In genomic region chr1:2932671-2933350, GRCh38 we compare ENCODE assay signal across 28 cellular contexts.
"Had no signal": no experiment of that assay in that cellular context is flagged by ENCODE, and none has a peak within 500 bp of the region (broad histone marks: within the 10 kb centered on the region; RNA-seq: fewer than 3 reads in every experiment).

No MANE protein-coding gene starts in this region.

- ATAC-seq: activated CD8-positive, alpha-beta memory T cell treated with anti-CD3 and anti-CD28 coated beads, Interleukin-2, amount 10 ng/mL, durations not matched to agents 7 days and 5 days; activated naive CD8-positive, alpha-beta T cell treated with anti-CD3 and anti-CD28 coated beads, Interleukin-2, amount 50 U/mL, for 24 hours had no signal

- H3K27ac ChIP-seq: brain microvascular endothelial cell, Peyer's patch, WERI-Rb-1 had no signal

- H3K9me3 ChIP-seq: Peyer's patch had no signal

- H3K4me3 ChIP-seq: Peyer's patch had no signal

- H3K36me3 ChIP-seq: brain microvascular endothelial cell, Peyer's patch, WERI-Rb-1 had no signal

- DNase-seq: activated CD4-positive, alpha-beta memory T cell treated with anti-CD3 and anti-CD28 coated beads, Interleukin-2, amount 10 ng/mL, durations not matched to agents 7 days and 5 days; activated CD4-positive, alpha-beta T cell treated with anti-CD3 and anti-CD28 coated beads for 1 hour; activated CD4-positive, alpha-beta T cell treated with anti-CD3 and anti-CD28 coated beads for 48 hours; activated CD4-positive, CD25-positive, alpha-beta regulatory T cell; activated CD8-positive, alpha-beta memory T cell treated with anti-CD3 and anti-CD28 coated beads for 24 hours; activated CD8-positive, alpha-beta memory T cell treated with anti-CD3 and anti-CD28 coated beads, Interleukin-2, amount 10 ng/mL, durations not matched to agents 7 days and 5 days; activated CD8-positive, alpha-beta memory T cell treated with anti-CD3 and anti-CD28 coated beads, Interleukin-2, amount 50 U/mL, for 48 hours; activated effector memory CD4-positive, alpha-beta T cell treated with Interleukin-2 at 50 U/mL for 16 hours; activated naive CD4-positive, alpha-beta T cell treated with anti-CD3 and anti-CD28 coated beads, Interleukin-2, amount 10 ng/mL, durations not matched to agents 7 days and 5 days; activated naive CD8-positive, alpha-beta T cell treated with anti-CD3 and anti-CD28 coated beads, Interleukin-2, amount 50 U/mL, for 24 hours; activated T-cell treated with anti-CD3 and anti-CD28 coated beads, Interleukin-2, amount 50 U/mL, for 48 hours; anterior cingulate cortex; brain microvascular endothelial cell; Karpas-422; KBM-7; NCI-H1105; NCI-H1417 treated with DMSO at 0.1 percent for 48 hours; NCI-H1930; NCI-H2081 treated with DMSO at 0.1 percent for 48 hours; NCI-H345; NCI-H524 treated with DMSO at 0.1 percent for 48 hours; Peyer's patch; RPMI8226; SW 1271; T-helper 1 cell; T-helper 2 cell; T-helper 9 cell; WERI-Rb-1 had no signal

- H3K27me3 ChIP-seq: brain microvascular endothelial cell, Peyer's patch had no signal

- H3K4me1 ChIP-seq: Peyer's patch had no signal
